23 cellular contexts compared by ENCODE assay signal in genomic region chr18:65498605-65499004, GRCh38.
"Had no signal": no experiment of that assay in that cellular context is flagged by ENCODE, and none has a peak within 500 bp of the region (broad histone marks: within the 10 kb centered on the region; RNA-seq: fewer than 3 reads in every experiment).

No MANE protein-coding gene starts in this region.

- ATAC-seq: activated CD8-positive, alpha-beta memory T cell treated with anti-CD3 and anti-CD28 coated beads, Interleukin-2, amount 10 ng/mL, durations not matched to agents 7 days and 5 days; activated CD8-positive, alpha-beta T cell treated with anti-CD3 and anti-CD28 coated beads, Interleukin-2, amount 10 ng/mL, durations not matched to agents 7 days and 5 days; activated naive CD4-positive, alpha-beta T cell treated with anti-CD3 and anti-CD28 coated beads, Interleukin-2, amount 50 U/mL, for 72 hours; natural killer cell; right lobe of liver; stimulated activated naive CD8-positive, alpha-beta T cell treated with anti-CD3 and anti-CD28 coated beads, Interleukin-15, Interleukin-2, amounts not matched to agents 100 U/mL and 50 U/mL, for 24 hours had no signal

- H3K4me1 Mint-ChIP-seq: activated CD8-positive, alpha-beta memory T cell treated with anti-CD3 and anti-CD28 coated beads, Interleukin-2, amount 10 ng/mL, durations not matched to agents 7 days and 5 days; natural killer cell had no signal

- H3K4me3 Mint-ChIP-seq: activated CD8-positive, alpha-beta memory T cell treated with anti-CD3 and anti-CD28 coated beads, Interleukin-2, amount 10 ng/mL, durations not matched to agents 7 days and 5 days; activated CD8-positive, alpha-beta T cell treated with anti-CD3 and anti-CD28 coated beads, Interleukin-2, amount 10 ng/mL, durations not matched to agents 7 days and 5 days; natural killer cell had no signal

- H3K9me3 ChIP-seq: breast epithelium, ovary, right lobe of liver, thoracic aorta had no signal

- DNase-seq: activated CD4-positive, alpha-beta T cell treated with anti-CD3 and anti-CD28 coated beads for 1 hour; activated CD4-positive, alpha-beta T cell treated with anti-CD3 and anti-CD28 coated beads, Interleukin-2, amount 50 U/mL, for 1 hour; activated CD8-positive, alpha-beta memory T cell treated with anti-CD3 and anti-CD28 coated beads, Interleukin-2, amount 10 ng/mL, durations not matched to agents 7 days and 5 days; activated CD8-positive, alpha-beta T cell treated with anti-CD3 and anti-CD28 coated beads, Interleukin-2, amount 10 ng/mL, durations not matched to agents 7 days and 5 days; activated naive CD4-positive, alpha-beta T cell; activated T-cell treated with anti-CD3 and anti-CD28 coated beads, Interleukin-2, amount 50 U/mL, for 48 hours; central memory CD4-positive, alpha-beta T cell; foreskin fibroblast; head of caudate nucleus; hippocampal formation; natural killer cell; ovary; right lobe of liver; stimulated activated CD4-positive, alpha-beta T cell treated with anti-CD3 and anti-CD28 coated beads, Interleukin-2, amount 100 ng/mL, for 48 hours; stimulated activated naive CD8-positive, alpha-beta T cell treated with anti-CD3 and anti-CD28 coated beads, Interleukin-15, Interleukin-2, amounts not matched to agents 100 U/mL and 50 U/mL, for 24 hours; T1000; trophoblast cell had no signal

- H3K27me3 Mint-ChIP-seq: activated CD8-positive, alpha-beta memory T cell treated with anti-CD3 and anti-CD28 coated beads, Interleukin-2, amount 10 ng/mL, durations not matched to agents 7 days and 5 days; progenitor cell of endocrine pancreas had no signal

- H3K27me3 ChIP-seq: breast epithelium, ovary, right lobe of liver had no signal

- H3K4me3 ChIP-seq: breast epithelium, ovary, right lobe of liver, thoracic aorta had no signal

- FAIRE-seq: endothelial cell of umbilical vein, urothelium cell line had no signal

- H3K27ac ChIP-seq: breast epithelium, ovary, right lobe of liver, thoracic aorta had no signal

- H3K36me3 Mint-ChIP-seq: activated CD8-positive, alpha-beta memory T cell treated with anti-CD3 and anti-CD28 coated beads, Interleukin-2, amount 10 ng/mL, durations not matched to agents 7 days and 5 days; activated naive CD4-positive, alpha-beta T cell treated with anti-CD3 and anti-CD28 coated beads, Interleukin-2, amount 50 U/mL, for 72 hours; natural killer cell had no signal

- H3K36me3 ChIP-seq: breast epithelium, ovary, right lobe of liver, thoracic aorta had no signal

- H3K27ac Mint-ChIP-seq: activated CD8-positive, alpha-beta memory T cell treated with anti-CD3 and anti-CD28 coated beads, Interleukin-2, amount 10 ng/mL, durations not matched to agents 7 days and 5 days; activated CD8-positive, alpha-beta T cell treated with anti-CD3 and anti-CD28 coated beads, Interleukin-2, amount 10 ng/mL, durations not matched to agents 7 days and 5 days; activated naive CD4-positive, alpha-beta T cell treated with anti-CD3 and anti-CD28 coated beads, Interleukin-2, amount 50 U/mL, for 72 hours; natural killer cell; progenitor cell of endocrine pancreas had no signal

- H3K4me1 ChIP-seq: breast epithelium, right lobe of liver had no signal

- H3K9me3 Mint-ChIP-seq: activated naive CD4-positive, alpha-beta T cell treated with anti-CD3 and anti-CD28 coated beads, Interleukin-2, amount 50 U/mL, for 72 hours had no signal
